18 cellular contexts compared by ENCODE assay signal in the genomic region with DNA sequence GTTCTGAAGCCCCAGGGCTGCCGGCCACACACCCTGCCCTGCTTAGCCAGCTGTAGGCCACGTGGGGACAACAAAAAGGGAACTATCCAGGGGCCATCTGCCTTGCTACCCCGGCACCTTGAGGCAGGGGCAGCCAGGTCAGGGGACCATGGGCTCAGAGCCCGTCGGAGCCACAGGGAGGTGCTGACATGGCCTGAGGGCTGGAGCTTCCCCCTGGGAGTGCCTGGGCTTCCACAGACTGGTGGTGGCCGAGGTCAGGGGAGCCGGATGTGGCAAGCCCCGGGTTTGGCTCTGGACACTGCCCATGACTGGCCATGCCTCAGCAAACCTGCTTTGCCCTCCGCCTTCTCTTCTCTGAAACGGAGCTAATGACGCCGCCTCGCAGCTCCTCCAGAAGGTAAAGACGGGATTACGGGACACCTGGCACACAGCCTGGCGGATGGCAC.
"Had no signal": no experiment of that assay in that cellular context is flagged by ENCODE, and none has a peak within 500 bp of the region (broad histone marks: within the 10 kb centered on the region; RNA-seq: fewer than 3 reads in every experiment).

No MANE protein-coding gene starts in this region.

- H3K27me3 Mint-ChIP-seq: activated naive CD8-positive, alpha-beta T cell treated with anti-CD3 and anti-CD28 coated beads, Interleukin-2, amount 10 ng/mL, durations not matched to agents 7 days and 5 days; naive B cell; stimulated activated memory B cell treated with anti-CD40 and anti-IgM and Interleukin-4, amounts not matched to agents 10 μg/mL and 1 μg/mL and 100 μg/mL, for 72 hours; T-cell; type B pancreatic cell had no signal

- H3K4me3 ChIP-seq: body of pancreas, left ventricle myocardium inferior, neural progenitor cell, ovary, testis had no signal

- H3K9me3 ChIP-seq: ovary, testis had no signal

- H3K4me1 Mint-ChIP-seq: activated naive CD8-positive, alpha-beta T cell treated with anti-CD3 and anti-CD28 coated beads, Interleukin-2, amount 10 ng/mL, durations not matched to agents 7 days and 5 days; naive B cell; neural progenitor cell; stimulated activated memory B cell treated with anti-CD40 and anti-IgM and Interleukin-4, amounts not matched to agents 10 μg/mL and 1 μg/mL and 100 μg/mL, for 72 hours; T-cell had no signal

- H3K9me3 Mint-ChIP-seq: neural progenitor cell had no signal

- DNase-seq: activated CD4-positive, alpha-beta T cell treated with anti-CD3 and anti-CD28 coated beads for 48 hours; activated CD4-positive, CD25-positive, alpha-beta regulatory T cell; activated naive CD4-positive, alpha-beta T cell; activated naive CD8-positive, alpha-beta T cell treated with anti-CD3 and anti-CD28 coated beads, Interleukin-2, amount 10 ng/mL, durations not matched to agents 7 days and 5 days; amygdala; body of pancreas; caudate nucleus; erythroblast; left ventricle myocardium inferior; naive B cell; ovary; stimulated activated CD4-positive, alpha-beta T cell treated with anti-CD3 and anti-CD28 coated beads, Interleukin-4, amount 100 ng/mL, for 4 hours; T-cell; testis had no signal

- H3K36me3 ChIP-seq: left ventricle myocardium inferior, neural progenitor cell, ovary had no signal

- H3K27me3 ChIP-seq: body of pancreas, neural progenitor cell, ovary, testis had no signal

- H3K27ac Mint-ChIP-seq: activated naive CD8-positive, alpha-beta T cell treated with anti-CD3 and anti-CD28 coated beads, Interleukin-2, amount 10 ng/mL, durations not matched to agents 7 days and 5 days; neural progenitor cell; stimulated activated memory B cell treated with anti-CD40 and anti-IgM and Interleukin-4, amounts not matched to agents 10 μg/mL and 1 μg/mL and 100 μg/mL, for 72 hours; T-cell; type B pancreatic cell had no signal

- H3K4me1 ChIP-seq: body of pancreas, left ventricle myocardium inferior, neural progenitor cell, testis had no signal

- ATAC-seq: body of pancreas; sciatic nerve; stimulated activated memory B cell treated with anti-CD40 and anti-IgM and Interleukin-4, amounts not matched to agents 10 μg/mL and 1 μg/mL and 100 μg/mL, for 72 hours; T-cell had no signal

- H3K36me3 Mint-ChIP-seq: activated naive CD8-positive, alpha-beta T cell treated with anti-CD3 and anti-CD28 coated beads, Interleukin-2, amount 10 ng/mL, durations not matched to agents 7 days and 5 days; neural progenitor cell; T-cell had no signal

- H3K27ac ChIP-seq: body of pancreas, left ventricle myocardium inferior, neural progenitor cell, ovary, testis had no signal

- H3K4me3 Mint-ChIP-seq: activated naive CD8-positive, alpha-beta T cell treated with anti-CD3 and anti-CD28 coated beads, Interleukin-2, amount 10 ng/mL, durations not matched to agents 7 days and 5 days; naive B cell; neural progenitor cell; stimulated activated memory B cell treated with anti-CD40 and anti-IgM and Interleukin-4, amounts not matched to agents 10 μg/mL and 1 μg/mL and 100 μg/mL, for 72 hours; T-cell; type B pancreatic cell had no signal
